ENCODE assay signal across 1 cellular context in genomic region chr16:4760221-4760910, GRCh38.
TF ChIP-seq lines count a peak whose summit lies in the region.

No MANE protein-coding gene starts in this region.

TF ChIP-seq in GM23338, 12 proteins besides CTCF, POLR2A, EP300 and RAD21:
- TF ChIP-seq ETS1 (IDR thresholded peaks at IDR 0.05) (no peak), NANOG (IDR thresholded peaks at IDR 0.05; ENCODE audit: borderline replicate concordance) (no peak), REST (IDR thresholded peaks at IDR 0.05; ENCODE audit: unreplicated experiment) (no peak), EZH2phosphoT487 (IDR thresholded peaks at IDR 0.05; ENCODE audit: unreplicated experiment) (no peak), ZNF331 (CRISPR knock-in tag; IDR thresholded peaks at IDR 0.05; ENCODE audit: low read depth) (no peak), STAT1 (IDR thresholded peaks at IDR 0.05; ENCODE audit: unreplicated experiment) (no peak), ZNF462 (CRISPR knock-in tag; IDR thresholded peaks at IDR 0.05) (no peak), POLR2AphosphoS5 (IDR thresholded peaks at IDR 0.05; ENCODE audit: low read depth) (no peak), EZH2 (IDR thresholded peaks at IDR 0.05; ENCODE audit: low read depth, unreplicated experiment) (no peak)
